Comparison of ENCODE assay signal across 15 cellular contexts in genomic region chr15:82831894-82832600, GRCh38. TPM values are rescaled to one million over a fixed set of nuclear protein-coding genes. Genes with fewer than 3 reads are reported as not detected.
DNase-seq lines count a peak whose midpoint lies in the region; ATAC-seq and TF ChIP-seq lines count a peak whose summit lies in the region.
"Had no signal": no experiment of that assay in that cellular context is flagged by ENCODE, and none has a peak within 500 bp of the region (broad histone marks: within the 10 kb centered on the region; RNA-seq: fewer than 3 reads in every experiment).

No MANE protein-coding gene starts in this region.

- 84 to 91% (median 88%) methylated on average over 5 of the region's 5 CpGs for WGBS in spleen, 5 donors

- BruUV-seq in PC-3 (replicated peaks; lab: Mats Ljungman, UMichigan): no TSS peak

- H4K20me1 ChIP-seq in PC-3 (ENCODE audit: low read length): no peaks in the 10 kb centered on the region

- POLR2A ChIA-PET in PC-3 (lab: Charles Lee; ENCODE audit: unreplicated experiment): interaction anchor here (0.6 kb wide), 1 partner anchor 20 kb away, joined by 4 read pairs; no protein-coding TSS in a partner anchor

- DNase-seq in cardiac muscle cell (ENCODE audit: low read depth in 1 of 2, low spot score in 1 of 2) (no peak), Right ventricle myocardium superior (no peak), PC-3 (no peak), epithelial cell of prostate (ENCODE audit: low read depth, low spot score) (no peak), thoracic aorta (ENCODE audit: low spot score) (no peak), Kasumi-1 (lab: John Stamatoyannopoulos, UW) (no peak), NCI-H510A treated with DMSO at 0.1 percent for 48 hours (lab: John Stamatoyannopoulos, UW) (no peak), spleen (no peak)
- DNase-seq: C1 segment of cervical spinal cord, NCI-H69, ovary had no signal

- no peaks in the 10 kb centered on the region for H3K9me3 ChIP-seq in cardiac muscle cell (ENCODE audit: low read depth)
- no peaks in the 10 kb centered on the region for H3K9me3 ChIP-seq in PC-3 (ENCODE audit: low read length)
- no peaks in the 10 kb centered on the region for H3K9me3 ChIP-seq in thoracic aorta
- H3K9me3 ChIP-seq in spleen: no peaks in the 10 kb centered on the region
- H3K9me3 ChIP-seq: ovary had no signal

- no peaks in the 10 kb centered on the region for H3K79me2 ChIP-seq in PC-3 (ENCODE audit: low read length)

- no peak for ATAC-seq in Right ventricle myocardium superior (ENCODE audit: poor library complexity)
- no peak for ATAC-seq in PC-3
- ATAC-seq in thoracic aorta (ENCODE audit: insufficient number of reproducible peaks, low FRiP score, low read depth): no peak
- ATAC-seq: GM23338 had no signal

- H3K4me1 ChIP-seq in cardiac muscle cell (ENCODE audit: low read depth) (no peaks in the 10 kb centered on the region), PC-3 (ENCODE audit: insufficient read depth, low read length) (peaks cover 22% of the 10 kb centered on the region), thoracic aorta (ENCODE audit: control insufficient read depth in 1 of 2, low read depth in 2 of 2) (peaks cover 8 to 18% of the 10 kb centered on the region in 2 donors), spleen (peaks cover 0 to 16% (median 5%) of the 10 kb centered on the region in 6 donors)

- no peak overlapping the region for H2AFZ ChIP-seq in PC-3 (ENCODE audit: low read length)
- H2AFZ ChIP-seq: GM23338 had no signal

- H3K4me3 ChIP-seq in cardiac muscle cell: no peak overlapping the region
- no peak overlapping the region; the same call in 1 of the 2 replicates for H3K4me3 ChIP-seq in PC-3 (ENCODE audit: low read length)
- no peak overlapping the region for H3K4me3 ChIP-seq in thoracic aorta
- no peak overlapping the region for H3K4me3 ChIP-seq in spleen
- H3K4me3 ChIP-seq: GM23338, ovary had no signal

- no peaks in the 10 kb centered on the region for H3K9me2 ChIP-seq in PC-3 (replicated peaks; ENCODE audit: low read length)

- CTCF ChIA-PET in PC-3 (lab: Charles Lee): interaction anchor here (0.8 kb wide), 1 partner anchor 17 kb away, joined by 6 read pairs; no protein-coding TSS in a partner anchor

- H3K27me3 ChIP-seq in cardiac muscle cell (no peaks in the 10 kb centered on the region), PC-3 (ENCODE audit: low read length) (no peaks in the 10 kb centered on the region), thoracic aorta (replicated peaks; ENCODE audit: insufficient read depth) (no peaks in the 10 kb centered on the region), spleen (replicated peaks in 1 of 7) (no peaks in the 10 kb centered on the region)
- H3K27me3 ChIP-seq: ovary had no signal

- intact Hi-C loops in Right ventricle myocardium superior (cut with DNase I): no loop called here
- intact Hi-C loops in PC-3 (cut with micrococcal nuclease): loop anchor here (1.0 to 2.0 kb wide), 2 partner anchors 81 to 168 kb away; no protein-coding TSS in a partner anchor
- intact Hi-C loops in spleen (cut with DNase I; ENCODE audit: low total_unique reads): no loop called here

- TF ChIP-seq POLR2A in spleen (IDR thresholded peaks at IDR 0.05): no peak

- H3K27ac ChIP-seq in cardiac muscle cell: peak overlapping the region; percentile 18
- peak overlapping the region; percentile 87 for H3K27ac ChIP-seq in PC-3 (ENCODE audit: low read length)
- H3K27ac ChIP-seq in epithelial cell of prostate: peak overlapping the region; percentile 91
- H3K27ac ChIP-seq in thoracic aorta: no peak overlapping the region
- no peak overlapping the region for H3K27ac ChIP-seq in spleen
- H3K27ac ChIP-seq: ovary had no signal

- H3K36me3 ChIP-seq in cardiac muscle cell: peaks cover 67% of the 10 kb centered on the region
- H3K36me3 ChIP-seq in PC-3 (ENCODE audit: low read depth, low read length): peaks cover 59% of the 10 kb centered on the region
- peaks cover 70% of the 10 kb centered on the region for H3K36me3 ChIP-seq in thoracic aorta
- peaks cover 12 to 100% (median 100%) of the 10 kb centered on the region in 6 donors for H3K36me3 ChIP-seq in spleen
- H3K36me3 ChIP-seq: ovary had no signal

- no peak for TF ChIP-seq CTCF in cardiac muscle cell (IDR thresholded peaks at IDR 0.05; ENCODE audit: low read depth, low read length)
- TF ChIP-seq CTCF in PC-3 (conservative IDR thresholded peaks at IDR 0.05; ENCODE audit: low read depth, low read length): no peak
- peak; percentile 14 for TF ChIP-seq CTCF in thoracic aorta (IDR thresholded peaks at IDR 0.05)
- TF ChIP-seq CTCF in spleen (IDR thresholded peaks at IDR 0.05 in 8 of 11, conservative IDR thresholded peaks at IDR 0.05 in 3 of 11): no peak

- H3K9ac ChIP-seq in PC-3 (ENCODE audit: low read length): peak overlapping the region; percentile 19

- peaks cover 8% of the 10 kb centered on the region for H3F3A ChIP-seq in PC-3 (ENCODE audit: low read length, unreplicated experiment)

- H3K4me2 ChIP-seq in PC-3 (ENCODE audit: low read length): peak overlapping the region; percentile 64
- H3K4me2 ChIP-seq: GM23338 had no signal

RNA-seq across cellular contexts. Expression of gene WHAMM, which starts 22.6 kb away (rescaled TPM):
- total RNA-seq in cardiac muscle cell: 5.7 and 7.6 TPM in 2 replicates
- 3.6 and 5.1 TPM in 2 replicates for polyA plus RNA-seq in cardiac muscle cell
- total RNA-seq in Right ventricle myocardium superior: 5.8 TPM
- 4.5 and 4.6 TPM in 2 replicates for total RNA-seq in PC-3 (2014; rRNA removed)
- total RNA-seq in thoracic aorta: 1 to 10 TPM; 8.1 to 9.9 TPM
- 10 to 100 TPM; 10.8 to 14.1 (median 12.8) TPM for total RNA-seq in spleen
- 1 to 10 TPM; 3.3 to 5.7 (median 4.4) TPM for polyA plus RNA-seq in spleen

RNA-seq across cellular contexts. Expression of gene FSD2, which starts 26.2 kb away (rescaled TPM):
- 17.3 and 44.9 TPM in 2 replicates for total RNA-seq in cardiac muscle cell
- polyA plus RNA-seq in cardiac muscle cell: 14.9 and 45.6 TPM in 2 replicates
- total RNA-seq in Right ventricle myocardium superior: 146 TPM
- not detected in 2 replicates for total RNA-seq in PC-3 (2014; rRNA removed)
- total RNA-seq in thoracic aorta: not detected
- total RNA-seq in spleen: not detected
- under 1 TPM; 0.02 to 0.03 (median 0.02) TPM for polyA plus RNA-seq in spleen
- total RNA-seq: GM23338; M059J; subcutaneous adipose tissue; T-helper 1 cell treated with Interleukin-12 subunit alpha and Interleukin-12 subunit beta and Interleukin-4 antibody, amounts not matched to agents 30 ng/mL and 1 ng/mL, for 36 hours had no signal

Comparison
In these comparisons a context has a peak if more than half of its experiments do, and no peak if none do; other contexts are left out.
1. H3K27ac ChIP-seq: peak in cardiac muscle cell (single experiment), PC-3 (single experiment) and epithelial cell of prostate (single experiment); none in thoracic aorta (0 of 2) and spleen (0 of 8).
2. RNA of gene FSD2, which starts 26.2 kb away (total RNA-seq): 146 TPM in Right ventricle myocardium superior (single experiment) and 17.3 to 44.9 TPM in cardiac muscle cell; not detected in PC-3, not detected in thoracic aorta and not detected in spleen; every median in the first group is over 10 times any median in the second.